Comparison of ENCODE assay signal across 18 cellular contexts in genomic region chr10:119149723-119150122, GRCh38. TPM values are rescaled to one million over a fixed set of nuclear protein-coding genes. Genes with fewer than 3 reads are reported as not detected.
DNase-seq lines count a peak whose midpoint lies in the region; ATAC-seq, FAIRE-seq and TF ChIP-seq lines count a peak whose summit lies in the region.
"Had no signal": no experiment of that assay in that cellular context is flagged by ENCODE, and none has a peak within 500 bp of the region (broad histone marks: within the 10 kb centered on the region; RNA-seq: fewer than 3 reads in every experiment).

No MANE protein-coding gene starts in this region.

- no peak overlapping the region for H2BK120ac ChIP-seq in H1 (replicated peaks; ENCODE audit: low read depth, low read length)

- H3K4me1 ChIP-seq in OCI-LY1 (ENCODE audit: insufficient read depth, low read length, severe bottlenecking) (no peaks in the 10 kb centered on the region), H1 (replicated peaks in 1 of 4; ENCODE audit: control insufficient read depth in 3 of 4, insufficient read depth in 4 of 4, low read length in 3 of 4) (no peaks in the 10 kb centered on the region)
- H3K4me1 ChIP-seq: prostate gland had no signal

- H3K9ac ChIP-seq in OCI-LY1 (ENCODE audit: low read length) (no peak overlapping the region), H1 (replicated peaks in 1 of 4; ENCODE audit: extremely low read depth in 1 of 4, low read depth in 3 of 4, low read length in 3 of 4) (no peak overlapping the region)

- no peak overlapping the region for H3K23ac ChIP-seq in H1 (ENCODE audit: insufficient read length)

- no peak overlapping the region for H4K5ac ChIP-seq in H1 (ENCODE audit: insufficient read length, low read depth, low read length)

- no peak overlapping the region for H4K8ac ChIP-seq in H1 (ENCODE audit: extremely low read depth, insufficient read depth, low read length)

- no peaks in the 10 kb centered on the region for H3F3A ChIP-seq in OCI-LY1 (ENCODE audit: insufficient read depth, low read length)

- no peak overlapping the region for H2BK12ac ChIP-seq in H1 (ENCODE audit: low read depth, low read length)

- peak; percentile 50; the same call in 1 of the 2 replicates for TF ChIP-seq CTCF in OCI-LY1 (IDR thresholded peaks at IDR 0.05; ENCODE audit: low read length)
- peak; percentile 66 to 76 (median 69) for TF ChIP-seq CTCF in H1 (IDR thresholded peaks at IDR 0.05; ENCODE audit: control extremely low read depth in 1 of 3, insufficient read depth in 1 of 3, low read depth in 1 of 3, low read length in 3 of 3)
- peak; percentile 23 for TF ChIP-seq CTCF in retinal pigment epithelial cell (conservative IDR thresholded peaks at IDR 0.05; ENCODE audit: low read depth, low read length)

- POLR2A ChIA-PET in H1 (lab: Charles Lee; ENCODE audit: partially characterized antibody): interaction anchor here (0.8 kb wide), 2 partner anchors 10 to 11 kb away, joined by 3 to 4 read pairs; no protein-coding TSS in a partner anchor

- no peak overlapping the region for H3K56ac ChIP-seq in H1 (replicated peaks; ENCODE audit: insufficient read length, low read depth, low read length)

- TF ChIP-seq EP300 in H1 (IDR thresholded peaks at IDR 0.05; ENCODE audit: borderline replicate concordance in 1 of 2, low read depth in 2 of 2, low read length in 2 of 2): no peak

- H3K18ac ChIP-seq in H1 (ENCODE audit: extremely low read depth, low read length): no peak overlapping the region

- H3K4me2 ChIP-seq in OCI-LY1 (ENCODE audit: low read length): no peak overlapping the region
- no peak overlapping the region for H3K4me2 ChIP-seq in H1 (ENCODE audit: insufficient read depth in 1 of 2, low read depth in 2 of 2, low read length in 2 of 2)
- H3K4me2 ChIP-seq: hepatocyte had no signal

- no peak overlapping the region for H2AFZ ChIP-seq in OCI-LY1 (ENCODE audit: low read length)
- no peak overlapping the region for H2AFZ ChIP-seq in H1 (ENCODE audit: low read length)
- H2AFZ ChIP-seq: hepatocyte had no signal

- peak; percentile 75 to 79 for TF ChIP-seq RAD21 in H1 (IDR thresholded peaks at IDR 0.05 in 1 of 2, conservative IDR thresholded peaks at IDR 0.05 in 1 of 2; ENCODE audit: low read depth in 2 of 2, low read length in 2 of 2)

- CTCF ChIA-PET in H1 (lab: Charles Lee; ENCODE audit: partially characterized antibody): interaction anchor here (0.6 to 1.5 kb wide), 8 partner anchors 11 to 278 kb away, joined by 3 to 7 read pairs (median 4); no protein-coding TSS in a partner anchor

- H3K9me3 ChIP-seq in OCI-LY1 (ENCODE audit: low read length) (no peaks in the 10 kb centered on the region), H1 (ENCODE audit: insufficient read depth in 2 of 2, low read depth in 1 of 2, low read length in 1 of 2) (no peaks in the 10 kb centered on the region)
- H3K9me3 ChIP-seq: prostate gland had no signal

- no peak overlapping the region for H4K91ac ChIP-seq in H1 (replicated peaks; ENCODE audit: insufficient read length, low read length)

- no peak overlapping the region for H2BK5ac ChIP-seq in H1 (ENCODE audit: low read depth, low read length)

- H3K4me3 ChIP-seq in OCI-LY1 (ENCODE audit: low read depth, low read length, poor library complexity, severe bottlenecking): no peak overlapping the region
- no peak overlapping the region for H3K4me3 ChIP-seq in H1 (ENCODE audit: extremely low read depth in 1 of 4, insufficient read depth in 2 of 4, low read depth in 3 of 4, low read length in 4 of 4)
- H3K4me3 ChIP-seq in retinal pigment epithelial cell (ENCODE audit: low read length): no peak overlapping the region
- H3K4me3 ChIP-seq: hepatocyte, prostate gland had no signal

- H2AK5ac ChIP-seq in H1 (ENCODE audit: low read depth, low read length): no peak overlapping the region

- H4K20me1 ChIP-seq in OCI-LY1 (ENCODE audit: insufficient read depth, low read length) (no peaks in the 10 kb centered on the region), H1 (replicated peaks in 1 of 2; ENCODE audit: control insufficient read depth in 1 of 2, insufficient read depth in 2 of 2, low read length in 2 of 2) (no peaks in the 10 kb centered on the region)

- no peak overlapping the region for H3K14ac ChIP-seq in H1 (ENCODE audit: insufficient read length)

- no peaks in the 10 kb centered on the region for H3K9me2 ChIP-seq in OCI-LY1 (ENCODE audit: low read depth, low read length)

- no peaks in the 10 kb centered on the region for H3K79me1 ChIP-seq in H1 (ENCODE audit: low read depth, low read length)

- H3K23me2 ChIP-seq in H1 (ENCODE audit: low read depth, low read length): no peaks in the 10 kb centered on the region

- H3K27ac ChIP-seq in OCI-LY1 (ENCODE audit: low read depth, low read length, poor library complexity, severe bottlenecking) (no peak overlapping the region), H1 (ENCODE audit: low read depth, low read length) (no peak overlapping the region)
- H3K27ac ChIP-seq: hepatocyte, prostate gland had no signal

- no peak for TF ChIP-seq POLR2A in H1 (IDR thresholded peaks at IDR 0.05; ENCODE audit: control extremely low read depth in 1 of 2, low read depth in 2 of 2, low read length in 2 of 2)

- H2BK20ac ChIP-seq in H1 (ENCODE audit: low read length): no peak overlapping the region

- no peak overlapping the region for H3K4ac ChIP-seq in H1 (replicated peaks; ENCODE audit: insufficient read length, low read depth, low read length)

- peak; percentile 28 for DNase-seq in NCI-H82 (lab: John Stamatoyannopoulos, UW)
- no peak for DNase-seq in NCI-H82 treated with DMSO at 0.1 percent for 48 hours (lab: John Stamatoyannopoulos, UW; ENCODE audit: unreplicated experiment)
- DNase-seq in H1 (ENCODE audit: low read depth in 1 of 2, low spot score in 2 of 2): peak in 1 of 2 experiments; percentile 78
- DNase-seq in retinal pigment epithelial cell (ENCODE audit: low read depth): no peak
- no peak for DNase-seq in retina
- DNase-seq in NCI-H1930 (lab: John Stamatoyannopoulos, UW): no peak
- DNase-seq: activated CD4-positive, alpha-beta memory T cell treated with anti-CD3 and anti-CD28 coated beads, Interleukin-2, amount 10 ng/mL, durations not matched to agents 7 days and 5 days; activated effector memory CD4-positive, alpha-beta T cell treated with Interleukin-2 at 50 U/mL for 16 hours; aorta; cortex of kidney; GDM1; left cardiac atrium; SHP77 had no signal

- no peak for ATAC-seq in GM18861 (IDR thresholded peaks at IDR 0.05; ENCODE audit: unreplicated experiment)
- ATAC-seq: left cardiac atrium had no signal

- no peak overlapping the region for H2BK15ac ChIP-seq in H1 (ENCODE audit: low read length)

- no peaks in the 10 kb centered on the region for H3K79me2 ChIP-seq in OCI-LY1 (ENCODE audit: insufficient read depth, low read length)
- no peaks in the 10 kb centered on the region for H3K79me2 ChIP-seq in H1 (ENCODE audit: control insufficient read depth in 1 of 2, insufficient read depth in 2 of 2, low read length in 2 of 2)
- H3K79me2 ChIP-seq: hepatocyte had no signal

- H3K27me3 ChIP-seq in OCI-LY1 (ENCODE audit: insufficient read depth, low read length) (no peaks in the 10 kb centered on the region), H1 (replicated peaks in 1 of 4; ENCODE audit: control insufficient read depth in 3 of 4, extremely low read depth in 1 of 4, insufficient read depth in 3 of 4, low read length in 3 of 4) (no peaks in the 10 kb centered on the region)
- H3K27me3 ChIP-seq: hepatocyte had no signal

- 81% methylated on average over 13 of the region's 13 CpGs; no CpG with 5 or more reads in 1 of the 2 experiments for WGBS in H1 (ENCODE audit: extremely low coverage in 1 of 2, insufficient coverage in 1 of 2, insufficient read length in 1 of 2, insufficient replicate concordance in 2 of 2, low coverage in 1 of 2, low lambda C conversion rate in 2 of 2, missing lambda C conversion rate in 1 of 2), 2 experiments

- FAIRE-seq in H1 (lab: Jason Lieb, UNC): peak; percentile 13
- FAIRE-seq: A204.1 had no signal

- H3K36me3 ChIP-seq in OCI-LY1 (ENCODE audit: insufficient read depth, low read length) (peaks cover 67% of the 10 kb centered on the region), H1 (ENCODE audit: control insufficient read depth in 2 of 4, insufficient read depth in 4 of 4, low read length in 3 of 4) (peaks cover 0 to 6% (median 1%) of the 10 kb centered on the region in 4 experiments; a peak in 3 of 8 replicates)

RNA-seq across cellular contexts. Expression of gene SFXN4, which starts 15.8 kb away (rescaled TPM):
- 21.6 and 24.1 TPM in 2 replicates for total RNA-seq in H1 (2021; fragmentation: NEBNext Ultra II Directional; extraction: Animal tissue kit (Norgen Biotek cat#: 25700))
- 7.0 and 15.4 TPM in 2 replicates for polyA plus RNA-seq in H1 (2011; rRNA removed)
- polyA plus RNA-seq in H1 (2011; cell fraction: cytosol; rRNA removed): 11.7 TPM
- polyA plus RNA-seq in H1 (2011; cell fraction: nucleus; rRNA removed): 10.8 TPM
- polyA plus RNA-seq in H1 (2012, experiment 1 of 2): 15.2 to 18.9 TPM (median 17.0 TPM) in 4 replicates
- 26.9 TPM for polyA plus RNA-seq in H1 (2012, experiment 2 of 2)
- 24.7 TPM for polyA plus RNA-seq in H1 (2013, experiment 1 of 2)
- polyA plus RNA-seq in H1 (2013, experiment 2 of 2): 31.0 TPM
- 16.8 and 20.9 TPM in 2 replicates for polyA minus RNA-seq in H1 (2011; rRNA and poly(A)+ RNA removed)
- polyA minus RNA-seq in H1 (2011; cell fraction: cytosol; rRNA and poly(A)+ RNA removed): 5.3 TPM
- polyA minus RNA-seq in H1 (2011; cell fraction: nucleus; rRNA and poly(A)+ RNA removed): 6.7 TPM

RNA-seq across cellular contexts. Expression of gene PRDX3, which starts 28.9 kb away (rescaled TPM):
- total RNA-seq in H1 (2021; fragmentation: NEBNext Ultra II Directional; extraction: Animal tissue kit (Norgen Biotek cat#: 25700)): 194 and 208 TPM in 2 replicates
- 112 and 201 TPM in 2 replicates for polyA plus RNA-seq in H1 (2011; rRNA removed)
- 259 TPM for polyA plus RNA-seq in H1 (2011; cell fraction: cytosol; rRNA removed)
- polyA plus RNA-seq in H1 (2011; cell fraction: nucleus; rRNA removed): 167 TPM
- polyA plus RNA-seq in H1 (2012, experiment 1 of 2): 178 to 208 TPM (median 187 TPM) in 4 replicates
- polyA plus RNA-seq in H1 (2012, experiment 2 of 2): 30.6 TPM
- 123 TPM for polyA plus RNA-seq in H1 (2013, experiment 1 of 2)
- 123 TPM for polyA plus RNA-seq in H1 (2013, experiment 2 of 2)
- 298 and 349 TPM in 2 replicates for polyA minus RNA-seq in H1 (2011; rRNA and poly(A)+ RNA removed)
- polyA minus RNA-seq in H1 (2011; cell fraction: cytosol; rRNA and poly(A)+ RNA removed): 93.4 TPM
- 83.8 TPM for polyA minus RNA-seq in H1 (2011; cell fraction: nucleus; rRNA and poly(A)+ RNA removed)

RNA-seq across cellular contexts. Expression of gene DENND10, which starts 45.8 kb away (rescaled TPM):
- 61.6 and 64.4 TPM in 2 replicates for total RNA-seq in H1 (2021; fragmentation: NEBNext Ultra II Directional; extraction: Animal tissue kit (Norgen Biotek cat#: 25700))
- 36.3 and 49.3 TPM in 2 replicates for polyA plus RNA-seq in H1 (2011; rRNA removed)
- 61.0 TPM for polyA plus RNA-seq in H1 (2011; cell fraction: cytosol; rRNA removed)
- 106 TPM for polyA plus RNA-seq in H1 (2011; cell fraction: nucleus; rRNA removed)
- polyA plus RNA-seq in H1 (2012, experiment 1 of 2): 54.3 to 64.3 TPM (median 60.4 TPM) in 4 replicates
- polyA plus RNA-seq in H1 (2012, experiment 2 of 2): 7.6 TPM
- polyA plus RNA-seq in H1 (2013, experiment 1 of 2): 81.8 TPM
- 74.9 TPM for polyA plus RNA-seq in H1 (2013, experiment 2 of 2)
- 90.0 and 92.4 TPM in 2 replicates for polyA minus RNA-seq in H1 (2011; rRNA and poly(A)+ RNA removed)
- polyA minus RNA-seq in H1 (2011; cell fraction: cytosol; rRNA and poly(A)+ RNA removed): 38.4 TPM
- polyA minus RNA-seq in H1 (2011; cell fraction: nucleus; rRNA and poly(A)+ RNA removed): 105 TPM

RNA-seq across cellular contexts. Expression of gene GRK5, which starts 57.6 kb away (rescaled TPM):
- total RNA-seq in H1 (2021; fragmentation: NEBNext Ultra II Directional; extraction: Animal tissue kit (Norgen Biotek cat#: 25700)): 2.4 and 2.5 TPM in 2 replicates
- polyA plus RNA-seq in H1 (2011; rRNA removed): 0.54 and 0.88 TPM in 2 replicates
- polyA plus RNA-seq in H1 (2011; cell fraction: cytosol; rRNA removed): 1.2 TPM
- 1.1 TPM for polyA plus RNA-seq in H1 (2011; cell fraction: nucleus; rRNA removed)
- polyA plus RNA-seq in H1 (2012, experiment 1 of 2): 1.2 to 1.5 TPM (median 1.3 TPM) in 4 replicates
- 0.56 TPM for polyA plus RNA-seq in H1 (2012, experiment 2 of 2)
- 0.83 TPM for polyA plus RNA-seq in H1 (2013, experiment 1 of 2)
- 0.88 TPM for polyA plus RNA-seq in H1 (2013, experiment 2 of 2)
- polyA minus RNA-seq in H1 (2011; rRNA and poly(A)+ RNA removed): 0.85 and 1.1 TPM in 2 replicates
- polyA minus RNA-seq in H1 (2011; cell fraction: cytosol; rRNA and poly(A)+ RNA removed): 0.66 TPM
- polyA minus RNA-seq in H1 (2011; cell fraction: nucleus; rRNA and poly(A)+ RNA removed): 0.70 TPM
